Comparison of ENCODE assay signal across 26 cellular contexts in the genomic region with DNA sequence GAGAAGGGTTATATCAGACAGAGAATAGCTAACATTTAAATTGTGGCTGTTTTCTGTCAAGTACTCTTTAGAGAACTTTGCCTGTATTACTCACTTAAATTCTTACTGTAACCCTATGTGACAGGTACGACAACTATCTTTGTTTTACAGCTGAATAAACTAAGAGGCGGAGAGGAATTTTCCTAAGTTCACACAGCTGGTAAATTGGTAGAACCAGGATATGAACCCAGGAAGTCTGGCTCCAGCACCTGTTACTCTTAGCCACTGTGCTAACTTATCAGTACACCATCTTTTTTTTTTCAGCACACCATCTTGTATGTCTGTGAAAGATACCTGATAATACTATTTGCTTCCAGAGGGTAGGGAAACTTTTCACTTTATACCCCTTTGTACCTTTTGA. TPM values are rescaled to one million over a fixed set of nuclear protein-coding genes. Genes with fewer than 3 reads are reported as not detected.
DNase-seq lines count a peak whose midpoint lies in the region; FAIRE-seq and TF ChIP-seq lines count a peak whose summit lies in the region.
"Had no signal": no experiment of that assay in that cellular context is flagged by ENCODE, and none has a peak within 500 bp of the region (broad histone marks: within the 10 kb centered on the region; RNA-seq: fewer than 3 reads in every experiment).

No MANE protein-coding gene starts in this region.

- no peak for DNase-seq in activated naive CD4-positive, alpha-beta T cell treated with anti-CD3 and anti-CD28 coated beads for 36 hours
- peak; percentile 78 to 79 for DNase-seq in NCI-H526 (lab: John Stamatoyannopoulos, UW)
- DNase-seq in glutamatergic neuron: no peak
- DNase-seq in small intestine: peak; percentile 38
- no peak for DNase-seq in SHP77 (lab: John Stamatoyannopoulos, UW)
- no peak for DNase-seq in AML-193 (lab: John Stamatoyannopoulos, UW)
- no peak for DNase-seq in cerebellum (ENCODE audit: low spot score)
- DNase-seq: 8988T; C1 segment of cervical spinal cord; CD8-positive, alpha-beta T cell; EL; GF-D8; HFFc6; KG1; NCI-H1105; NCI-H1694; NCI-H446 treated with DMSO at 0.1 percent for 48 hours; NCI-H748 treated with DMSO at 0.1 percent for 48 hours; Peyer's patch; T-helper 1 cell had no signal

- no peaks in the 10 kb centered on the region for H3K36me3 ChIP-seq in small intestine (ENCODE audit: control insufficient read depth in 2 of 2, insufficient read depth in 2 of 2, low read length in 2 of 2)
- H3K36me3 ChIP-seq: Peyer's patch, SJSA1 had no signal

- peaks cover 18% of the 10 kb centered on the region for H3K4me1 Mint-ChIP-seq in activated naive CD4-positive, alpha-beta T cell treated with anti-CD3 and anti-CD28 coated beads, Interleukin-2, amount 50 U/mL, for 24 hours
- peaks cover 19% of the 10 kb centered on the region for H3K4me1 Mint-ChIP-seq in activated naive CD4-positive, alpha-beta T cell treated with anti-CD3 and anti-CD28 coated beads for 36 hours (ENCODE audit: low read depth)
- peaks cover 12% of the 10 kb centered on the region for H3K4me1 Mint-ChIP-seq in glutamatergic neuron (ENCODE audit: low read depth, unreplicated experiment)

- 23 to 71% (median 57%) methylated on average over 2 of the region's 2 CpGs for WGBS in small intestine, 3 donors

- no peak for TF ChIP-seq CTCF in glutamatergic neuron (IDR thresholded peaks at IDR 0.05; ENCODE audit: partially characterized antibody, unreplicated experiment)

- no peaks in the 10 kb centered on the region for H3K9me3 ChIP-seq in small intestine (ENCODE audit: control insufficient read depth, low read depth)
- H3K9me3 ChIP-seq: Peyer's patch, SJSA1 had no signal

- H3K27ac ChIP-seq in small intestine (ENCODE audit: low read depth in 1 of 2, low read length in 1 of 2): no peak overlapping the region
- H3K27ac ChIP-seq: HL-60, Peyer's patch, SJSA1 had no signal

- H3K27me3 Mint-ChIP-seq in activated naive CD4-positive, alpha-beta T cell treated with anti-CD3 and anti-CD28 coated beads, Interleukin-2, amount 50 U/mL, for 24 hours: no peaks in the 10 kb centered on the region
- no peaks in the 10 kb centered on the region for H3K27me3 Mint-ChIP-seq in activated naive CD4-positive, alpha-beta T cell treated with anti-CD3 and anti-CD28 coated beads for 36 hours (ENCODE audit: low read depth)
- H3K27me3 Mint-ChIP-seq in glutamatergic neuron (ENCODE audit: unreplicated experiment): peaks cover 12% of the 10 kb centered on the region

- intact Hi-C loops in activated naive CD4-positive, alpha-beta T cell treated with anti-CD3 and anti-CD28 coated beads for 36 hours (cut with micrococcal nuclease): no loop called here

- H3K9me3 Mint-ChIP-seq in activated naive CD4-positive, alpha-beta T cell treated with anti-CD3 and anti-CD28 coated beads, Interleukin-2, amount 50 U/mL, for 24 hours: no peaks in the 10 kb centered on the region
- no peaks in the 10 kb centered on the region for H3K9me3 Mint-ChIP-seq in activated naive CD4-positive, alpha-beta T cell treated with anti-CD3 and anti-CD28 coated beads for 36 hours
- H3K9me3 Mint-ChIP-seq in glutamatergic neuron (ENCODE audit: unreplicated experiment): peaks cover 12% of the 10 kb centered on the region
- H3K9me3 Mint-ChIP-seq: CD8-positive, alpha-beta T cell; HFFc6 had no signal

- FAIRE-seq in small intestine (lab: Jason Lieb, UNC): no peak
- FAIRE-seq: H54 had no signal

- CTCF ChIA-PET in activated naive CD4-positive, alpha-beta T cell treated with anti-CD3 and anti-CD28 coated beads for 36 hours (lab: Charles Lee): no interaction called here

- H3K27ac Mint-ChIP-seq in activated naive CD4-positive, alpha-beta T cell treated with anti-CD3 and anti-CD28 coated beads, Interleukin-2, amount 50 U/mL, for 24 hours: no peak overlapping the region
- no peak overlapping the region for H3K27ac Mint-ChIP-seq in activated naive CD4-positive, alpha-beta T cell treated with anti-CD3 and anti-CD28 coated beads for 36 hours
- H3K27ac Mint-ChIP-seq in glutamatergic neuron (ENCODE audit: unreplicated experiment): no peak overlapping the region
- H3K27ac Mint-ChIP-seq: CD8-positive, alpha-beta T cell; HFFc6 had no signal

- H3K4me1 ChIP-seq in small intestine (ENCODE audit: control insufficient read depth in 2 of 2, insufficient read depth in 1 of 2, low read depth in 1 of 2, low read length in 1 of 2): no peaks in the 10 kb centered on the region

- H3K4me3 ChIP-seq in small intestine (ENCODE audit: low read depth in 1 of 2, low read length in 2 of 2): no peak overlapping the region
- H3K4me3 ChIP-seq: Peyer's patch, SJSA1 had no signal

- no peaks in the 10 kb centered on the region for H3K27me3 ChIP-seq in small intestine (ENCODE audit: control insufficient read depth in 2 of 2, insufficient read depth in 2 of 2, low read length in 2 of 2)
- H3K27me3 ChIP-seq: Peyer's patch, SJSA1 had no signal

- no peaks in the 10 kb centered on the region for H3K36me3 Mint-ChIP-seq in activated naive CD4-positive, alpha-beta T cell treated with anti-CD3 and anti-CD28 coated beads, Interleukin-2, amount 50 U/mL, for 24 hours
- no peaks in the 10 kb centered on the region for H3K36me3 Mint-ChIP-seq in activated naive CD4-positive, alpha-beta T cell treated with anti-CD3 and anti-CD28 coated beads for 36 hours (ENCODE audit: low read depth)
- peaks cover 8% of the 10 kb centered on the region for H3K36me3 Mint-ChIP-seq in glutamatergic neuron (ENCODE audit: unreplicated experiment)
- H3K36me3 Mint-ChIP-seq: CD8-positive, alpha-beta T cell had no signal

- H3K4me3 Mint-ChIP-seq in activated naive CD4-positive, alpha-beta T cell treated with anti-CD3 and anti-CD28 coated beads, Interleukin-2, amount 50 U/mL, for 24 hours: peak overlapping the region; percentile 23
- no peak overlapping the region for H3K4me3 Mint-ChIP-seq in activated naive CD4-positive, alpha-beta T cell treated with anti-CD3 and anti-CD28 coated beads for 36 hours
- H3K4me3 Mint-ChIP-seq in glutamatergic neuron (ENCODE audit: unreplicated experiment): peak overlapping the region; percentile 34
- H3K4me3 Mint-ChIP-seq: CD8-positive, alpha-beta T cell; HFFc6 had no signal

RNA-seq across cellular contexts. Expression of a gene that starts 2.0 kb away (rescaled TPM):
- 1 to 10 TPM; 2.5 to 2.6 TPM for total RNA-seq in activated naive CD4-positive, alpha-beta T cell treated with anti-CD3 and anti-CD28 coated beads for 36 hours
- 291 TPM for total RNA-seq in glutamatergic neuron (ENCODE audit: unreplicated experiment)
- 10 to 100 TPM in 1 of 3 donors, 1 to 10 TPM in 2; 2.2 to 33.5 (median 6.3) TPM for polyA plus RNA-seq in small intestine
- total RNA-seq in cerebellum: 85.9 TPM

RNA-seq across cellular contexts. Expression of a gene that starts 15.8 kb away (rescaled TPM):
- 1 to 10 TPM; 9.2 to 9.3 TPM for total RNA-seq in activated naive CD4-positive, alpha-beta T cell treated with anti-CD3 and anti-CD28 coated beads for 36 hours
- total RNA-seq in glutamatergic neuron (ENCODE audit: unreplicated experiment) (1.6 TPM), cerebellum (1.2 TPM)
- polyA plus RNA-seq in small intestine: 1 to 10 TPM; 3.6 to 6.7 (median 4.3) TPM

RNA-seq across cellular contexts. Expression of a gene that starts 30.3 kb away (rescaled TPM):
- total RNA-seq in activated naive CD4-positive, alpha-beta T cell treated with anti-CD3 and anti-CD28 coated beads for 36 hours: 100 to 1,000 TPM; 143 to 145 TPM
- total RNA-seq in glutamatergic neuron (ENCODE audit: unreplicated experiment) (12.2 TPM), cerebellum (2.0 TPM)
- 100 to 1,000 TPM in 1 of 3 donors, 10 to 100 TPM in 2; 47.6 to 189 (median 99.7) TPM for polyA plus RNA-seq in small intestine

RNA-seq across cellular contexts. Expression of a gene that starts 31.1 kb away (rescaled TPM):
- 1 to 10 TPM in 1 of 2 experiments, under 1 TPM in 1; 0.62 to 1.0 TPM for total RNA-seq in activated naive CD4-positive, alpha-beta T cell treated with anti-CD3 and anti-CD28 coated beads for 36 hours
- total RNA-seq in glutamatergic neuron (ENCODE audit: unreplicated experiment) (0.47 TPM), cerebellum (0.36 TPM)
- under 1 TPM; 0.22 to 0.34 (median 0.27) TPM for polyA plus RNA-seq in small intestine
- total RNA-seq: HFFc6, HT1080, OCI-LY7, SJSA1 had no signal

RNA-seq across cellular contexts. Expression of a gene that starts 33.2 kb away (rescaled TPM):
- total RNA-seq in activated naive CD4-positive, alpha-beta T cell treated with anti-CD3 and anti-CD28 coated beads for 36 hours: 10 to 100 TPM; 16.4 to 18.5 TPM
- total RNA-seq in glutamatergic neuron (ENCODE audit: unreplicated experiment) (15.0 TPM), cerebellum (6.6 TPM)
- polyA plus RNA-seq in small intestine: 10 to 100 TPM; 11.1 to 12.9 (median 11.9) TPM

Comparison
In these comparisons a context has a peak if more than half of its experiments do, and no peak if none do; other contexts are left out.
1. DNase-seq: peak in NCI-H526 (2 of 2) and small intestine (single experiment); none in activated naive CD4-positive, alpha-beta T cell treated with anti-CD3 and anti-CD28 coated beads for 36 hours (single experiment), glutamatergic neuron (single experiment), SHP77 (0 of 2), AML-193 (0 of 2) and cerebellum (single experiment).
2. RNA of a gene that starts 2.0 kb away (total RNA-seq): 291 TPM in glutamatergic neuron (single experiment) and 85.9 TPM in cerebellum (single experiment); 2.5 to 2.6 TPM in activated naive CD4-positive, alpha-beta T cell treated with anti-CD3 and anti-CD28 coated beads for 36 hours; every median in the first group is over 10 times any median in the second.
3. RNA of a gene that starts 30.3 kb away (total RNA-seq): 143 to 145 TPM in activated naive CD4-positive, alpha-beta T cell treated with anti-CD3 and anti-CD28 coated beads for 36 hours; 12.2 TPM in glutamatergic neuron (single experiment) and 2.0 TPM in cerebellum (single experiment); every median in the first group is over 10 times any median in the second.